Comparison of ENCODE assay signal across 10 cellular contexts in genomic region chr5:139744471-139745120, GRCh38.
DNase-seq lines count a peak whose midpoint lies in the region; TF ChIP-seq lines count a peak whose summit lies in the region.
"Had no signal": no experiment of that assay in that cellular context is flagged by ENCODE, and none has a peak within 500 bp of the region (broad histone marks: within the 10 kb centered on the region; RNA-seq: fewer than 3 reads in every experiment).

No MANE protein-coding gene starts in this region.

- no peak for TF ChIP-seq CTCF in WERI-Rb-1 (IDR thresholded peaks at IDR 0.05; ENCODE audit: low read depth, low read length)

- peak overlapping the region; percentile 99 for H3K27ac ChIP-seq in WERI-Rb-1
- peak overlapping the region; percentile 23 for H3K27ac ChIP-seq in subcutaneous abdominal adipose tissue (ENCODE audit: low read depth, low read length)
- H3K27ac ChIP-seq: 22Rv1 had no signal

- peak overlapping the region; percentile 29 for H3K4me3 ChIP-seq in WERI-Rb-1 (ENCODE audit: low read depth, low read length)
- no peak overlapping the region for H3K4me3 ChIP-seq in subcutaneous abdominal adipose tissue (ENCODE audit: low read depth in 1 of 5, low read length in 5 of 5)

- H3K9me3 ChIP-seq in WERI-Rb-1 (ENCODE audit: severe bottlenecking), result no peaks in the 10 kb centered on the region
- no peaks in the 10 kb centered on the region for H3K9me3 ChIP-seq in subcutaneous abdominal adipose tissue (ENCODE audit: control insufficient read depth in 5 of 5, low read length in 5 of 5)

- H3K9ac ChIP-seq in subcutaneous abdominal adipose tissue (ENCODE audit: low read length in 5 of 5), result no peak overlapping the region

- H3K4me1 ChIP-seq in subcutaneous abdominal adipose tissue (ENCODE audit: control insufficient read depth in 5 of 5, insufficient read depth in 5 of 5, low read length in 5 of 5), result peaks cover 4 to 40% (median 36%) of the 10 kb centered on the region in 5 donors

- DNase-seq in DMS53 (lab: John Stamatoyannopoulos, UW), result peak; percentile 41
- no peak for DNase-seq in DMS53 treated with DMSO at 0.1 percent for 48 hours (lab: John Stamatoyannopoulos, UW; ENCODE audit: unreplicated experiment)
- peak; percentile 98 for DNase-seq in WERI-Rb-1
- DNase-seq in head of caudate nucleus, result peak in 38 of 42 donors; percentile 41 to 82 (median 64)
- no peak for DNase-seq in NCI-H187 treated with DMSO at 0.1 percent for 48 hours (lab: John Stamatoyannopoulos, UW)
- no peak for DNase-seq in activated T-cell treated with anti-CD3 and anti-CD28 coated beads, Interleukin-2, amount 50 U/mL, for 1 hour
- DNase-seq in HK-2 (ENCODE audit: unreplicated experiment), result no peak
- DNase-seq: NCI-H1092 treated with DMSO at 0.1 percent for 48 hours had no signal

- intact Hi-C loops in head of caudate nucleus (cut with DNase I), result no loop called here

- H3K27me3 ChIP-seq in WERI-Rb-1 (ENCODE audit: insufficient read depth, low read depth, severe bottlenecking) (no peaks in the 10 kb centered on the region), subcutaneous abdominal adipose tissue (ENCODE audit: control insufficient read depth in 5 of 5, insufficient read depth in 4 of 5, low read length in 5 of 5) (peaks cover 21 to 37% (median 27%) of the 10 kb centered on the region in 5 donors)

- H3K36me3 ChIP-seq in WERI-Rb-1, result no peaks in the 10 kb centered on the region
- no peaks in the 10 kb centered on the region for H3K36me3 ChIP-seq in subcutaneous abdominal adipose tissue (ENCODE audit: control insufficient read depth in 5 of 5, insufficient read depth in 5 of 5, low read length in 5 of 5)

Comparison
In these comparisons a context has a peak if more than half of its experiments do, and no peak if none do; other contexts are left out.
1. DNase-seq: peak in DMS53 (single experiment), WERI-Rb-1 (single experiment) and head of caudate nucleus (38 of 42); none in DMS53 treated with DMSO at 0.1 percent for 48 hours (single experiment), NCI-H187 treated with DMSO at 0.1 percent for 48 hours (single experiment), activated T-cell treated with anti-CD3 and anti-CD28 coated beads, Interleukin-2, amount 50 U/mL, for 1 hour (single experiment) and HK-2 (single experiment).